Comparison of ENCODE assay signal across 14 cellular contexts in the genomic region with DNA sequence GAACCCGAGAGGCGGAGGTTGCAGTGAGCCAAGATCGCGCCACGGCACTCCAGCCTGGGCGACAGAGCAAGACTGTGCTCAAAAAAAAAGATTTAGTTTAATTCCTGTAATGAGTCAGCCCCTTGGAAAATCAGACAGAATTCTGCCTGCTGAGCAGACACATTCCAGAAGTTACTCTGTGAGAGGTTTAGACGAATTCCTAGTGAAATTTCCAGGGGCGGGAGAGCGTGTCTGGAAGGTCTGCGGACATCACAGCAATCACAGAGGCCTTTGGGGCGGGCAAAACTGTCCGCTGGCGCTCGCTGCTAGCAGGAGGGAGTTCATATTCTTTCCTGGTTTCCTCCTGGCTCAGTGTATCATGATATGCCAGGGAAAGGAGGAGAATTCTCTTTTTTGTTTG. TPM values are rescaled to one million over a fixed set of nuclear protein-coding genes. Genes with fewer than 3 reads are reported as not detected.
DNase-seq lines count a peak whose midpoint lies in the region; ATAC-seq and TF ChIP-seq lines count a peak whose summit lies in the region.
"Had no signal": no experiment of that assay in that cellular context is flagged by ENCODE, and none has a peak within 500 bp of the region (broad histone marks: within the 10 kb centered on the region; RNA-seq: fewer than 3 reads in every experiment).

No MANE protein-coding gene starts in this region.

- H3K4me3 ChIP-seq in MG63, result no peak overlapping the region
- H3K4me3 ChIP-seq in epithelial cell of proximal tubule (ENCODE audit: low read depth, low read length), result no peak overlapping the region
- no peak overlapping the region for H3K4me3 ChIP-seq in neural progenitor cell
- H3K4me3 ChIP-seq: transverse colon had no signal

- H3K4me2 ChIP-seq in neural progenitor cell, result no peak overlapping the region

- H3K27ac Mint-ChIP-seq in neural progenitor cell, result peak overlapping the region; percentile 60
- H3K27ac Mint-ChIP-seq: CD4-positive, alpha-beta T cell; memory B cell had no signal

- no peaks in the 10 kb centered on the region for H3K36me3 ChIP-seq in MG63
- H3K36me3 ChIP-seq in neural progenitor cell, result no peaks in the 10 kb centered on the region

- H3K9me3 Mint-ChIP-seq in neural progenitor cell, result no peaks in the 10 kb centered on the region
- H3K9me3 Mint-ChIP-seq: CD4-positive, alpha-beta T cell; memory B cell had no signal

- TF ChIP-seq CTCF in AG09319 (IDR thresholded peaks at IDR 0.05; ENCODE audit: low read depth, low read length) (no peak), epithelial cell of proximal tubule (conservative IDR thresholded peaks at IDR 0.05; ENCODE audit: low read depth, low read length) (no peak), neural progenitor cell (IDR thresholded peaks at IDR 0.05) (no peak)

- H3K27me3 Mint-ChIP-seq in neural progenitor cell (ENCODE audit: insufficient read depth, low read depth), result peaks cover 4% of the 10 kb centered on the region

- H3K36me3 Mint-ChIP-seq in neural progenitor cell, result no peaks in the 10 kb centered on the region

- no peak overlapping the region for H3K9ac ChIP-seq in neural progenitor cell

- no peaks in the 10 kb centered on the region for H3K9me3 ChIP-seq in MG63
- H3K9me3 ChIP-seq in neural progenitor cell (ENCODE audit: low read depth), result no peaks in the 10 kb centered on the region
- H3K9me3 ChIP-seq: transverse colon had no signal

- DNase-seq in AG09319 (ENCODE audit: extremely low read depth, low read depth) (peak; percentile 54), MG63 (peak; percentile 65), epithelial cell of proximal tubule (ENCODE audit: low read depth) (peak; percentile 83), neural progenitor cell (ENCODE audit: low spot score) (no peak), DMS153 (lab: John Stamatoyannopoulos, UW) (no peak), OCI-M2 (lab: John Stamatoyannopoulos, UW; ENCODE audit: unreplicated experiment) (no peak)
- DNase-seq: CD4-positive, alpha-beta T cell; MM.1S; retina; transverse colon had no signal

- H3K4me1 Mint-ChIP-seq in neural progenitor cell, result peaks cover 9% of the 10 kb centered on the region

- no peak overlapping the region for H3K27ac ChIP-seq in neural progenitor cell

- no peak overlapping the region for H2AFZ ChIP-seq in neural progenitor cell (replicated peaks)

- no peaks in the 10 kb centered on the region for H3K27me3 ChIP-seq in MG63
- no peaks in the 10 kb centered on the region for H3K27me3 ChIP-seq in neural progenitor cell

- H4K20me1 ChIP-seq in neural progenitor cell (ENCODE audit: low read depth), result no peaks in the 10 kb centered on the region

- H3K79me2 ChIP-seq in neural progenitor cell (ENCODE audit: low read depth), result no peaks in the 10 kb centered on the region

- no peak for ATAC-seq in GM18868 (IDR thresholded peaks at IDR 0.05; ENCODE audit: unreplicated experiment)
- no peak for ATAC-seq in GM18873 (IDR thresholded peaks at IDR 0.05; ENCODE audit: low FRiP score, unreplicated experiment)

- no peak overlapping the region for H3K4me3 Mint-ChIP-seq in neural progenitor cell
- H3K4me3 Mint-ChIP-seq: CD4-positive, alpha-beta T cell; memory B cell had no signal

- no peaks in the 10 kb centered on the region for H3K4me1 ChIP-seq in neural progenitor cell

- H3F3A ChIP-seq in neural progenitor cell (ENCODE audit: low read depth), result peaks cover 3% of the 10 kb centered on the region

RNA-seq across cellular contexts. Expression of a gene that starts 17.5 kb away (rescaled TPM):
- total RNA-seq in MG63 (2014; rRNA removed; shearing (Covaris generic); ENCODE audit: low replicate concordance), result not detected in 2 replicates
- total RNA-seq in epithelial cell of proximal tubule, result 25.2 and 41.5 TPM in 2 replicates
- not detected in 2 replicates for total RNA-seq in neural progenitor cell (ENCODE audit: low replicate concordance)
- total RNA-seq: cardiac septum; CD4-positive, alpha-beta T cell had no signal

RNA-seq across cellular contexts. Expression of a gene that starts 28.8 kb away (rescaled TPM):
- total RNA-seq in MG63 (2014; rRNA removed; shearing (Covaris generic); ENCODE audit: low replicate concordance), result 197 and 260 TPM in 2 replicates
- total RNA-seq in epithelial cell of proximal tubule, result 186 and 453 TPM in 2 replicates
- total RNA-seq in neural progenitor cell (ENCODE audit: low replicate concordance), result 237 and 543 TPM in 2 replicates

RNA-seq across cellular contexts. Expression of a gene that starts 53.3 kb away (rescaled TPM):
- not detected in 2 replicates for total RNA-seq in MG63 (2014; rRNA removed; shearing (Covaris generic); ENCODE audit: low replicate concordance)
- total RNA-seq in epithelial cell of proximal tubule (0.07 and 0.75 TPM in 2 replicates), neural progenitor cell (ENCODE audit: low replicate concordance) (15.6 and 91.6 TPM in 2 replicates)
- total RNA-seq: cardiac septum; CD4-positive, alpha-beta T cell; transverse colon had no signal

RNA-seq across cellular contexts. Expression of a gene that starts 59.2 kb away (rescaled TPM):
- total RNA-seq in MG63 (2014; rRNA removed; shearing (Covaris generic); ENCODE audit: low replicate concordance), result not detected in 2 replicates
- total RNA-seq in epithelial cell of proximal tubule (not detected in 2 replicates), neural progenitor cell (ENCODE audit: low replicate concordance) (1.0 and 2.0 TPM in 2 replicates)
- total RNA-seq: transverse colon had no signal

RNA-seq across cellular contexts. Expression of a gene that starts 59.7 kb away (rescaled TPM):
- 9.3 and 10.5 TPM in 2 replicates for total RNA-seq in MG63 (2014; rRNA removed; shearing (Covaris generic); ENCODE audit: low replicate concordance)
- total RNA-seq in epithelial cell of proximal tubule (3.2 and 17.1 TPM in 2 replicates), neural progenitor cell (ENCODE audit: low replicate concordance) (13.9 and 40.7 TPM in 2 replicates)
- total RNA-seq: CD4-positive, alpha-beta T cell had no signal

Comparison
In these comparisons a context has a peak if more than half of its experiments do, and no peak if none do; other contexts are left out.
1. DNase-seq: peak in AG09319 (single experiment), MG63 (single experiment) and epithelial cell of proximal tubule (single experiment); none in neural progenitor cell (single experiment), DMS153 (single experiment) and OCI-M2 (single experiment).
2. RNA of a gene that starts 17.5 kb away (total RNA-seq): 25.2 to 41.5 TPM in epithelial cell of proximal tubule; not detected in MG63 and not detected in neural progenitor cell; every median in the first group is over 10 times any median in the second.